17 cellular contexts compared by ENCODE assay signal in the genomic region with DNA sequence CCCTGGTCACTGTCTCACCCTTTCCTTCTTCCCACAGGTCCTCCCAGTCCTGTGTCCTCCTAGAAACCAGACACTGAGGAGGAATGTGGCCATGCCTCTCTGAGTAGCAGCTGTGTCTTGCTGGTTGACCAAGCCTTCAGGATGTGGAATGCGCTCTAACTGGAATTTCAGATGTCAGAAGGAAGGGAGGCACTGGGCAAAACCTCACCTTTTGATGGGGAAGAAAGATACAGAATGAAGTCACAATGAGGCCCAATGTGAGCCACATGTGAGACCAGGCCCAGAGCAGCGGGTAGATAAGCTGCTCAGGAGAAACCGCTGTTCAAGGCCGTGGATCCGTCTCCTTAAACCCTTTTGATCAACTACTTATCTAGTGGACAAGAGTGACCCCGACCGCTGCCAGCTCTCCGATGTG. TPM values are rescaled to one million over a fixed set of nuclear protein-coding genes. Genes with fewer than 3 reads are reported as not detected.
DNase-seq lines count a peak whose midpoint lies in the region; TF ChIP-seq lines count a peak whose summit lies in the region.
"Had no signal": no experiment of that assay in that cellular context is flagged by ENCODE, and none has a peak within 500 bp of the region (broad histone marks: within the 10 kb centered on the region; RNA-seq: fewer than 3 reads in every experiment).

No MANE protein-coding gene starts in this region.

- peaks cover 72% of the 10 kb centered on the region for H3K4me1 ChIP-seq in BLaER1
- peaks cover 0 to 2% of the 10 kb centered on the region in 2 donors for H3K4me1 ChIP-seq in breast epithelium
- no peaks in the 10 kb centered on the region for H3K4me1 ChIP-seq in BE2C

- TF ChIP-seq CTCF in breast epithelium (IDR thresholded peaks at IDR 0.05) (no peak), mesothelial cell of epicardium (IDR thresholded peaks at IDR 0.05; ENCODE audit: unreplicated experiment) (no peak), glutamatergic neuron (IDR thresholded peaks at IDR 0.05; ENCODE audit: partially characterized antibody, unreplicated experiment) (no peak), BE2C (IDR thresholded peaks at IDR 0.05; ENCODE audit: low read depth, low read length) (no peak)

- H3K36me3 ChIP-seq in BLaER1 (no peaks in the 10 kb centered on the region), breast epithelium (no peaks in the 10 kb centered on the region), BE2C (no peaks in the 10 kb centered on the region)
- H3K36me3 ChIP-seq: heart right ventricle had no signal

- H3K4me3 ChIP-seq in BLaER1: no peak overlapping the region
- no peak overlapping the region for H3K4me3 ChIP-seq in breast epithelium
- no peak overlapping the region for H3K4me3 ChIP-seq in BE2C (ENCODE audit: low read depth, low read length)
- H3K4me3 ChIP-seq: heart right ventricle, lung, SK-N-MC had no signal

- H3K4me1 Mint-ChIP-seq in mesothelial cell of epicardium: peaks cover 64% of the 10 kb centered on the region
- peaks cover 8% of the 10 kb centered on the region for H3K4me1 Mint-ChIP-seq in glutamatergic neuron (ENCODE audit: low read depth, unreplicated experiment)

- intact Hi-C loops in breast epithelium (cut with DNase I; ENCODE audit: low total_unique reads): no loop called here

- no peaks in the 10 kb centered on the region for H3K27me3 ChIP-seq in BLaER1
- no peaks in the 10 kb centered on the region for H3K27me3 ChIP-seq in breast epithelium
- peaks cover 5% of the 10 kb centered on the region; the same call in 1 of the 2 replicates for H3K27me3 ChIP-seq in BE2C

- H3K27ac ChIP-seq in BLaER1 (peak overlapping the region; percentile 90), breast epithelium (peak overlapping the region; percentile 69 to 87)
- H3K27ac ChIP-seq: heart right ventricle, SK-N-MC had no signal

- no peak overlapping the region for H3K9ac ChIP-seq in BLaER1

- no peaks in the 10 kb centered on the region for H3K9me3 Mint-ChIP-seq in mesothelial cell of epicardium
- no peaks in the 10 kb centered on the region for H3K9me3 Mint-ChIP-seq in glutamatergic neuron (ENCODE audit: unreplicated experiment)
- H3K9me3 Mint-ChIP-seq: activated T-helper 1 cell treated with anti-CD3 and anti-CD28 coated beads, Interleukin-12 subunit alpha, Interleukin-12 subunit beta, Interleukin-2, Interleukin-4 antibody, amounts not matched to agents 30 ng/mL and 10 ng/mL and 1 ng/mL, durations not matched to agents 14 hours and 24 hours and 36 hours; IgD-negative memory B cell had no signal

- H4K20me1 ChIP-seq in BLaER1: no peaks in the 10 kb centered on the region

- no peaks in the 10 kb centered on the region for H3K27me3 Mint-ChIP-seq in mesothelial cell of epicardium (ENCODE audit: low read depth)
- H3K27me3 Mint-ChIP-seq in glutamatergic neuron (ENCODE audit: unreplicated experiment): peaks cover 6% of the 10 kb centered on the region
- H3K27me3 Mint-ChIP-seq: IgD-negative memory B cell had no signal

- H3K9me3 ChIP-seq in BLaER1 (no peaks in the 10 kb centered on the region), breast epithelium (no peaks in the 10 kb centered on the region), BE2C (no peaks in the 10 kb centered on the region)
- H3K9me3 ChIP-seq: heart right ventricle had no signal

- H3K4me3 Mint-ChIP-seq in mesothelial cell of epicardium (peak overlapping the region; percentile 9), glutamatergic neuron (ENCODE audit: unreplicated experiment) (no peak overlapping the region)
- H3K4me3 Mint-ChIP-seq: activated T-helper 1 cell treated with anti-CD3 and anti-CD28 coated beads, Interleukin-12 subunit alpha, Interleukin-12 subunit beta, Interleukin-2, Interleukin-4 antibody, amounts not matched to agents 30 ng/mL and 10 ng/mL and 1 ng/mL, durations not matched to agents 14 hours and 24 hours and 36 hours; brain had no signal

- H3K4me2 ChIP-seq in BLaER1: peak overlapping the region; percentile 97

- H3K36me3 Mint-ChIP-seq in mesothelial cell of epicardium (no peaks in the 10 kb centered on the region), glutamatergic neuron (ENCODE audit: unreplicated experiment) (no peaks in the 10 kb centered on the region)
- H3K36me3 Mint-ChIP-seq: brain, IgD-negative memory B cell had no signal

- H3K27ac Mint-ChIP-seq in mesothelial cell of epicardium (peak overlapping the region; percentile 97), glutamatergic neuron (ENCODE audit: unreplicated experiment) (no peak overlapping the region)
- H3K27ac Mint-ChIP-seq: activated T-helper 1 cell treated with anti-CD3 and anti-CD28 coated beads, Interleukin-12 subunit alpha, Interleukin-12 subunit beta, Interleukin-2, Interleukin-4 antibody, amounts not matched to agents 30 ng/mL and 10 ng/mL and 1 ng/mL, durations not matched to agents 14 hours and 24 hours and 36 hours; IgD-negative memory B cell had no signal

- TF ChIP-seq EP300 in Ishikawa (IDR thresholded peaks at IDR 0.05; ENCODE audit: borderline replicate concordance): peak; percentile 79

- TF ChIP-seq POLR2A in breast epithelium (IDR thresholded peaks at IDR 0.05): no peak

- peak; percentile 27; the same call in 1 of the 2 replicates for TF ChIP-seq RAD21 in Ishikawa (IDR thresholded peaks at IDR 0.05; ENCODE audit: low read depth)

- DNase-seq in breast epithelium (ENCODE audit: low spot score in 2 of 2) (peak in 1 of 2 donors; percentile 75), mesothelial cell of epicardium (ENCODE audit: low spot score in 2 of 2, unreplicated experiment in 2 of 2) (no peak), glutamatergic neuron (no peak), DMS153 treated with DMSO at 0.1 percent for 48 hours (lab: John Stamatoyannopoulos, UW; ENCODE audit: unreplicated experiment) (no peak), NCI-H2107 (lab: John Stamatoyannopoulos, UW) (no peak), BE2C (no peak)
- DNase-seq: activated CD4-positive, alpha-beta T cell treated with anti-CD3 and anti-CD28 coated beads for 1 hour; heart right ventricle; NCI-H1694; posterior cingulate gyrus had no signal

TF ChIP-seq in Ishikawa, 13 proteins besides CTCF, POLR2A, EP300 and RAD21:
- TF ChIP-seq, protein P1, sequence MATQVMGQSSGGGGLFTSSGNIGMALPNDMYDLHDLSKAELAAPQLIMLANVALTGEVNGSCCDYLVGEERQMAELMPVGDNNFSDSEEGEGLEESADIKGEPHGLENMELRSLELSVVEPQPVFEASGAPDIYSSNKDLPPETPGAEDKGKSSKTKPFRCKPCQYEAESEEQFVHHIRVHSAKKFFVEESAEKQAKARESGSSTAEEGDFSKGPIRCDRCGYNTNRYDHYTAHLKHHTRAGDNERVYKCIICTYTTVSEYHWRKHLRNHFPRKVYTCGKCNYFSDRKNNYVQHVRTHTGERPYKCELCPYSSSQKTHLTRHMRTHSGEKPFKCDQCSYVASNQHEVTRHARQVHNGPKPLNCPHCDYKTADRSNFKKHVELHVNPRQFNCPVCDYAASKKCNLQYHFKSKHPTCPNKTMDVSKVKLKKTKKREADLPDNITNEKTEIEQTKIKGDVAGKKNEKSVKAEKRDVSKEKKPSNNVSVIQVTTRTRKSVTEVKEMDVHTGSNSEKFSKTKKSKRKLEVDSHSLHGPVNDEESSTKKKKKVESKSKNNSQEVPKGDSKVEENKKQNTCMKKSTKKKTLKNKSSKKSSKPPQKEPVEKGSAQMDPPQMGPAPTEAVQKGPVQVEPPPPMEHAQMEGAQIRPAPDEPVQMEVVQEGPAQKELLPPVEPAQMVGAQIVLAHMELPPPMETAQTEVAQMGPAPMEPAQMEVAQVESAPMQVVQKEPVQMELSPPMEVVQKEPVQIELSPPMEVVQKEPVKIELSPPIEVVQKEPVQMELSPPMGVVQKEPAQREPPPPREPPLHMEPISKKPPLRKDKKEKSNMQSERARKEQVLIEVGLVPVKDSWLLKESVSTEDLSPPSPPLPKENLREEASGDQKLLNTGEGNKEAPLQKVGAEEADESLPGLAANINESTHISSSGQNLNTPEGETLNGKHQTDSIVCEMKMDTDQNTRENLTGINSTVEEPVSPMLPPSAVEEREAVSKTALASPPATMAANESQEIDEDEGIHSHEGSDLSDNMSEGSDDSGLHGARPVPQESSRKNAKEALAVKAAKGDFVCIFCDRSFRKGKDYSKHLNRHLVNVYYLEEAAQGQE (IDR thresholded peaks at IDR 0.05; ENCODE audit: low read depth): no peak
- TF ChIP-seq TAF1 (IDR thresholded peaks at IDR 0.05; ENCODE audit: low read depth): no peak
- TF ChIP-seq, protein P2, sequence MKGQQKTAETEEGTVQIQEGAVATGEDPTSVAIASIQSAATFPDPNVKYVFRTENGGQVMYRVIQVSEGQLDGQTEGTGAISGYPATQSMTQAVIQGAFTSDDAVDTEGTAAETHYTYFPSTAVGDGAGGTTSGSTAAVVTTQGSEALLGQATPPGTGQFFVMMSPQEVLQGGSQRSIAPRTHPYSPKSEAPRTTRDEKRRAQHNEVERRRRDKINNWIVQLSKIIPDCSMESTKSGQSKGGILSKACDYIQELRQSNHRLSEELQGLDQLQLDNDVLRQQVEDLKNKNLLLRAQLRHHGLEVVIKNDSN (IDR thresholded peaks at IDR 0.05): peak; percentile 33; the same call in 1 of the 2 replicates
- peak; percentile 82 for TF ChIP-seq TCF12 (IDR thresholded peaks at IDR 0.05; ENCODE audit: low read depth)
- TF ChIP-seq TEAD4 (IDR thresholded peaks at IDR 0.05): peak; percentile 97
- TF ChIP-seq FOXM1 (IDR thresholded peaks at IDR 0.05; ENCODE audit: borderline replicate concordance, low read depth): peak; percentile 41; the same call in 1 of the 2 replicates
- peak; percentile 21; the same call in 1 of the 2 replicates for TF ChIP-seq CREB1 (IDR thresholded peaks at IDR 0.05; ENCODE audit: low read depth)
- TF ChIP-seq YY1 (IDR thresholded peaks at IDR 0.05; ENCODE audit: low read depth): peak; percentile 67
- TF ChIP-seq, protein P3, sequence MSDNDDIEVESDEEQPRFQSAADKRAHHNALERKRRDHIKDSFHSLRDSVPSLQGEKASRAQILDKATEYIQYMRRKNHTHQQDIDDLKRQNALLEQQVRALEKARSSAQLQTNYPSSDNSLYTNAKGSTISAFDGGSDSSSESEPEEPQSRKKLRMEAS (IDR thresholded peaks at IDR 0.05): peak; percentile 71
- TF ChIP-seq NFIC (IDR thresholded peaks at IDR 0.05): peak; percentile 73
- TF ChIP-seq ZBTB7A (IDR thresholded peaks at IDR 0.05; ENCODE audit: low read depth): no peak
- TF ChIP-seq CEBPB (IDR thresholded peaks at IDR 0.05): no peak; the same call in 1 of the 2 replicates
- no peak for TF ChIP-seq EGR1 (IDR thresholded peaks at IDR 0.05)
TF ChIP-seq in Ishikawa: peak in this region for 8.

RNA-seq across cellular contexts. Expression of a gene that starts 54.8 kb away (rescaled TPM):
- total RNA-seq in breast epithelium (100 to 1,000 TPM in 2 of 3 donors, 10 to 100 TPM in 1; 62.6 to 256 (median 132) TPM), mesothelial cell of epicardium (5.1 to 8.6 TPM (median 5.7 TPM) in 3 replicates), glutamatergic neuron (ENCODE audit: unreplicated experiment) (11.8 TPM)
- polyA plus RNA-seq in BE2C (2012; ENCODE audit: insufficient read depth, insufficient read length, low read depth): 2.4 TPM
